In genomic region chr10:10657139-10657760, GRCh38 we compare ENCODE assay signal across 21 cellular contexts.
"Had no signal": no experiment of that assay in that cellular context is flagged by ENCODE, and none has a peak within 500 bp of the region (broad histone marks: within the 10 kb centered on the region; RNA-seq: fewer than 3 reads in every experiment).

No MANE protein-coding gene starts in this region.

- H3K4me3 ChIP-seq: mucosa of descending colon, right lobe of liver, stomach, suprapubic skin, uterus had no signal

- H3K27ac ChIP-seq: epithelial cell of prostate, right lobe of liver, stomach, suprapubic skin had no signal

- H3K27me3 ChIP-seq: right lobe of liver, stomach, suprapubic skin, uterus had no signal

- DNase-seq: activated CD4-positive, alpha-beta T cell treated with anti-CD3 and anti-CD28 coated beads for 4 hours; activated CD4-positive, alpha-beta T cell treated with anti-CD3 and anti-CD28 coated beads, Interleukin-2, amount 50 U/mL, for 48 hours; activated CD4-positive, CD25-positive, alpha-beta regulatory T cell; activated CD8-positive, alpha-beta memory T cell treated with anti-CD3 and anti-CD28 coated beads, Interleukin-2, amount 50 U/mL, for 48 hours; activated naive CD4-positive, alpha-beta T cell treated with Interleukin-2 at 50 U/mL for 16 hours; activated naive CD8-positive, alpha-beta T cell treated with anti-CD3 and anti-CD28 coated beads for 36 hours; activated T-cell treated with anti-CD3 and anti-CD28 coated beads, Interleukin-2, amount 50 U/mL, for 4 hours; hippocampal formation; mucosa of descending colon; posterior cingulate gyrus; right lobe of liver; small intestine; stimulated activated CD4-positive, alpha-beta T cell treated with anti-CD3 and anti-CD28 coated beads, Interleukin-2, amount 100 ng/mL, for 24 hours; stomach; T1000; trophoblast cell; uterus had no signal

- FAIRE-seq: frontal cortex, islet of Langerhans, small intestine had no signal

- H3K4me1 ChIP-seq: right lobe of liver had no signal

- H3K9me3 ChIP-seq: mucosa of descending colon, right lobe of liver, stomach, suprapubic skin, uterus had no signal

- H3K36me3 ChIP-seq: right lobe of liver, stomach, suprapubic skin, uterus had no signal
